8 cellular contexts compared by ENCODE assay signal in the genomic region with DNA sequence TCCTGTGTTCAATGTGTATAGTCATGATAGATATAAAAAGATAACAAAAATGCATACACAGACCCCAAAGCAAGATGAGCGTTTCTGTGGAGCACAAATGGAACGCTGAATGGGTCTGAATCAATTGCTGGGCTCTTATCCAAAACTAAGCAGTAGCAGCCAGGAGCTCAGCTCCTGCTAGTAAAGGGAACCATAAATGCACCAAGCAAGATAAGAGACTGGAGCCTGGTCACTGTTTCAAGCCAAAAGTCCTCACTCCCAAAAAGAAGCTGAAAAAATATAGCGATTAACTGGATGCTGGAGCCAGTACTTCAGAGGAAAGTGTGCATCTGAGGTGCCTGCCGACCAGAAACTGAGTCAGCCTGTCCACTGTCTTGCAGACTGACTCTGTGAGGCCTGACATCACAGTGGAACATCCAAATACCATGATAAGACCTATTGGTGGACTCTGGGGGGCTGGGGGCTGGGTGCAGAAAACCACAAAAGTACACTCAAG.
DNase-seq lines count a peak whose midpoint lies in the region; ATAC-seq and TF ChIP-seq lines count a peak whose summit lies in the region.
"Had no signal": no experiment of that assay in that cellular context is flagged by ENCODE, and none has a peak within 500 bp of the region (broad histone marks: within the 10 kb centered on the region; RNA-seq: fewer than 3 reads in every experiment).

No MANE protein-coding gene starts in this region.

- no peak overlapping the region for H3K4me3 ChIP-seq in HEK293 (ENCODE audit: low read depth, low read length)
- no peak overlapping the region for H3K4me3 ChIP-seq in osteoblast (ENCODE audit: insufficient read depth, low read length)
- H3K4me3 ChIP-seq in vagina = no peak overlapping the region

- no peak overlapping the region for H3K4me3 Mint-ChIP-seq in T-cell

- H3K27ac Mint-ChIP-seq in T-cell = peak overlapping the region; percentile 48 to 61

- POLR2A ChIA-PET in HEK293 (lab: Yijun Ruan, JAX) (no interaction called here), T-cell (lab: Charles Lee) (interaction anchor here in 1 of 2 donors (0.6 kb wide), 1 partner anchor 37 kb away, joined by 3 read pairs; no protein-coding TSS in a partner anchor)

- peaks cover 59 to 82% (median 63%) of the 10 kb centered on the region in 3 donors for H3K4me1 Mint-ChIP-seq in T-cell

- intact Hi-C loops in vagina (cut with DNase I) = no loop called here

- H3K9me3 Mint-ChIP-seq in T-cell = peaks cover 0 to 6% (median 4%) of the 10 kb centered on the region in 3 donors

- H3K79me2 ChIP-seq in osteoblast (ENCODE audit: insufficient read depth, low read length) = no peaks in the 10 kb centered on the region

- TF ChIP-seq CTCF in HEK293 (tag by site-specific recombination; IDR thresholded peaks at IDR 0.05) = no peak
- no peak for TF ChIP-seq CTCF in osteoblast (IDR thresholded peaks at IDR 0.05; ENCODE audit: extremely low read depth, low read depth, low read length)
- no peak for TF ChIP-seq CTCF in vagina (IDR thresholded peaks at IDR 0.05)

- H4K20me1 ChIP-seq in osteoblast (ENCODE audit: insufficient read depth, low read length) = no peaks in the 10 kb centered on the region

- H3K27me3 Mint-ChIP-seq in T-cell = no peaks in the 10 kb centered on the region

- H3K4me1 ChIP-seq in HEK293 (ENCODE audit: control insufficient read depth, insufficient read depth, low read length) = peaks cover 7% of the 10 kb centered on the region; the same call in 1 of the 2 replicates
- no peaks in the 10 kb centered on the region for H3K4me1 ChIP-seq in osteoblast (ENCODE audit: insufficient read depth, low read length)
- H3K4me1 ChIP-seq in vagina = peaks cover 16% of the 10 kb centered on the region

- DNase-seq in T-cell = no peak
- DNase-seq in activated T-helper 9 cell treated with anti-CD3 and anti-CD28 coated beads, Interleukin-2, amount 50 U/mL, for 16 hours (ENCODE audit: low read depth) = peak; percentile 7
- peak; percentile 50 for DNase-seq in stimulated activated CD4-positive, alpha-beta T cell treated with anti-CD3 and anti-CD28 coated beads, Interleukin-4, amount 100 ng/mL, for 24 hours
- no peak for DNase-seq in osteoblast (ENCODE audit: insufficient read length, low spot score, missing footprints)
- DNase-seq in 8988T = no peak
- DNase-seq in vagina (ENCODE audit: extremely low spot score in 2 of 2) = no peak
- DNase-seq: DMS 273 treated with DMSO at 0.1 percent for 48 hours had no signal

- ATAC-seq in T-cell (replicated peaks in 1 of 4) = peak in 1 of 4 experiments; percentile 30

- CTCF ChIA-PET in HEK293 (lab: Yijun Ruan, JAX) (no interaction called here), T-cell (lab: Charles Lee) (interaction anchor here in 1 of 2 donors (1.6 kb wide), 1 partner anchor 61 kb away, joined by 5 read pairs; no protein-coding TSS in a partner anchor)

- H3K36me3 ChIP-seq in HEK293 (ENCODE audit: control insufficient read depth in 2 of 2, insufficient read depth in 1 of 2, low read length in 2 of 2) = no peaks in the 10 kb centered on the region
- no peaks in the 10 kb centered on the region for H3K36me3 ChIP-seq in osteoblast (ENCODE audit: insufficient read depth, low read length)
- no peaks in the 10 kb centered on the region for H3K36me3 ChIP-seq in vagina

- peaks cover 59% of the 10 kb centered on the region for H3K36me3 Mint-ChIP-seq in T-cell

- no peak overlapping the region for H3K4me2 ChIP-seq in osteoblast (ENCODE audit: insufficient read depth, low read length)

- no peak for TF ChIP-seq POLR2A in vagina (IDR thresholded peaks at IDR 0.05)

- no peak overlapping the region for H2AFZ ChIP-seq in osteoblast (ENCODE audit: low read length)

- H3K27ac ChIP-seq in HEK293 (ENCODE audit: extremely low read depth, low read depth, low read length) (no peak overlapping the region), osteoblast (ENCODE audit: low read depth, low read length) (no peak overlapping the region), vagina (no peak overlapping the region)

- H3K27me3 ChIP-seq in osteoblast (ENCODE audit: insufficient read depth, low read length) = no peaks in the 10 kb centered on the region
- no peaks in the 10 kb centered on the region for H3K27me3 ChIP-seq in vagina

- H3K9me3 ChIP-seq in HEK293 (ENCODE audit: control insufficient read depth, insufficient read depth, low read depth, low read length) (no peaks in the 10 kb centered on the region), osteoblast (ENCODE audit: low read depth, low read length) (no peaks in the 10 kb centered on the region), vagina (no peaks in the 10 kb centered on the region)

TF ChIP-seq in HEK293, 187 proteins besides CTCF, POLR2A, EP300 and RAD21 (continues in another document):
- peak; percentile 73; the same call in 1 of the 2 replicates for TF ChIP-seq ZSCAN30 (tag by site-specific recombination; IDR thresholded peaks at IDR 0.05)
- TF ChIP-seq, protein P1, sequence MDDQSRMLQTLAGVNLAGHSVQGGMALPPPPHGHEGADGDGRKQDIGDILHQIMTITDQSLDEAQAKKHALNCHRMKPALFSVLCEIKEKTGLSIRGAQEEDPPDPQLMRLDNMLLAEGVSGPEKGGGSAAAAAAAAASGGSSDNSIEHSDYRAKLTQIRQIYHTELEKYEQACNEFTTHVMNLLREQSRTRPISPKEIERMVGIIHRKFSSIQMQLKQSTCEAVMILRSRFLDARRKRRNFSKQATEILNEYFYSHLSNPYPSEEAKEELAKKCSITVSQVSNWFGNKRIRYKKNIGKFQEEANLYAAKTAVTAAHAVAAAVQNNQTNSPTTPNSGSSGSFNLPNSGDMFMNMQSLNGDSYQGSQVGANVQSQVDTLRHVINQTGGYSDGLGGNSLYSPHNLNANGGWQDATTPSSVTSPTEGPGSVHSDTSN (CRISPR knock-in tag; IDR thresholded peaks at IDR 0.05) = no peak
- no peak for TF ChIP-seq ZNF501 (tag by site-specific recombination; IDR thresholded peaks at IDR 0.05)
- no peak for TF ChIP-seq ZNF16 (tag by site-specific recombination; IDR thresholded peaks at IDR 0.05; ENCODE audit: low read depth)
- no peak for TF ChIP-seq ZNF626 (tag by site-specific recombination; IDR thresholded peaks at IDR 0.05)
- TF ChIP-seq, protein P2, sequence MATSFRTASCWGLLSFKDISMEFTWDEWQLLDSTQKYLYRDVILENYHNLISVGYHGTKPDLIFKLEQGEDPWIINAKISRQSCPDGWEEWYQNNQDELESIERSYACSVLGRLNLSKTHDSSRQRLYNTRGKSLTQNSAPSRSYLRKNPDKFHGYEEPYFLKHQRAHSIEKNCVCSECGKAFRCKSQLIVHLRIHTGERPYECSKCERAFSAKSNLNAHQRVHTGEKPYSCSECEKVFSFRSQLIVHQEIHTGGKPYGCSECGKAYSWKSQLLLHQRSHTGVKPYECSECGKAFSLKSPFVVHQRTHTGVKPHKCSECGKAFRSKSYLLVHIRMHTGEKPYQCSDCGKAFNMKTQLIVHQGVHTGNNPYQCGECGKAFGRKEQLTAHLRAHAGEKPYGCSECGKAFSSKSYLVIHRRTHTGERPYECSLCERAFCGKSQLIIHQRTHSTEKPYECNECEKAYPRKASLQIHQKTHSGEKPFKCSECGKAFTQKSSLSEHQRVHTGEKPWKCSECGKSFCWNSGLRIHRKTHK (tag by site-specific recombination; IDR thresholded peaks at IDR 0.05) = no peak
- TF ChIP-seq, protein P3, sequence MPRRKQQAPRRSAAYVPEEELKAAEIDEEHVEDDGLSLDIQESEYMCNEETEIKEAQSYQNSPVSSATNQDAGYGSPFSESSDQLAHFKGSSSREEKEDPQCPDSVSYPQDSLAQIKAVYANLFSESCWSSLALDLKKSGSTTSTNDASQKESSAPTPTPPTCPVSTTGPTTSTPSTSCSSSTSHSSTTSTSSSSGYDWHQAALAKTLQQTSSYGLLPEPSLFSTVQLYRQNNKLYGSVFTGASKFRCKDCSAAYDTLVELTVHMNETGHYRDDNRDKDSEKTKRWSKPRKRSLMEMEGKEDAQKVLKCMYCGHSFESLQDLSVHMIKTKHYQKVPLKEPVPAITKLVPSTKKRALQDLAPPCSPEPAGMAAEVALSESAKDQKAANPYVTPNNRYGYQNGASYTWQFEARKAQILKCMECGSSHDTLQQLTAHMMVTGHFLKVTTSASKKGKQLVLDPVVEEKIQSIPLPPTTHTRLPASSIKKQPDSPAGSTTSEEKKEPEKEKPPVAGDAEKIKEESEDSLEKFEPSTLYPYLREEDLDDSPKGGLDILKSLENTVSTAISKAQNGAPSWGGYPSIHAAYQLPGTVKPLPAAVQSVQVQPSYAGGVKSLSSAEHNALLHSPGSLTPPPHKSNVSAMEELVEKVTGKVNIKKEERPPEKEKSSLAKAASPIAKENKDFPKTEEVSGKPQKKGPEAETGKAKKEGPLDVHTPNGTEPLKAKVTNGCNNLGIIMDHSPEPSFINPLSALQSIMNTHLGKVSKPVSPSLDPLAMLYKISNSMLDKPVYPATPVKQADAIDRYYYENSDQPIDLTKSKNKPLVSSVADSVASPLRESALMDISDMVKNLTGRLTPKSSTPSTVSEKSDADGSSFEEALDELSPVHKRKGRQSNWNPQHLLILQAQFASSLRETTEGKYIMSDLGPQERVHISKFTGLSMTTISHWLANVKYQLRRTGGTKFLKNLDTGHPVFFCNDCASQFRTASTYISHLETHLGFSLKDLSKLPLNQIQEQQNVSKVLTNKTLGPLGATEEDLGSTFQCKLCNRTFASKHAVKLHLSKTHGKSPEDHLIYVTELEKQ (tag by site-specific recombination; IDR thresholded peaks at IDR 0.05; ENCODE audit: borderline replicate concordance) = no peak
- TF ChIP-seq ZNF571 (tag by site-specific recombination; IDR thresholded peaks at IDR 0.05) = no peak
- TF ChIP-seq GLIS2 (tag by site-specific recombination; IDR thresholded peaks at IDR 0.05) = no peak
- TF ChIP-seq, protein P4, sequence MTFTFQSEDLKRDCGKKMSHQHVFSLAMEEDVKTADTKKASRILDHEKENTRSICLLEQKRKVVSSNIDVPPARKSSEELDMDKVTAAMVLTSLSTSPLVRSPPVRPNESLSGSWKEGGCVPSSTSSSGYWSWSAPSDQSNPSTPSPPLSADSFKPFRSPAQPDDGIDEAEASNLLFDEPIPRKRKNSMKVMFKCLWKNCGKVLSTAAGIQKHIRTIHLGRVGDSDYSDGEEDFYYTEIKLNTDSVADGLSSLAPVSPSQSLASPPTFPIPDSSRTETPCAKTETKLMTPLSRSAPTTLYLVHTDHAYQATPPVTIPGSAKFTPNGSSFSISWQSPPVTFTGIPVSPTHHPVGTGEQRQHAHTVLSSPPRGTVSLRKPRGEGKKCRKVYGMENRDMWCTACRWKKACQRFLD (tag by site-specific recombination; IDR thresholded peaks at IDR 0.05) = no peak
- TF ChIP-seq ZNF335 (tag by site-specific recombination; conservative IDR thresholded peaks at IDR 0.05) = no peak

Comparison
In these comparisons a context has a peak if more than half of its experiments do, and no peak if none do; other contexts are left out.
1. DNase-seq: peak in activated T-helper 9 cell treated with anti-CD3 and anti-CD28 coated beads, Interleukin-2, amount 50 U/mL, for 16 hours (single experiment) and stimulated activated CD4-positive, alpha-beta T cell treated with anti-CD3 and anti-CD28 coated beads, Interleukin-4, amount 100 ng/mL, for 24 hours (single experiment); none in T-cell (0 of 34), osteoblast (single experiment), 8988T (single experiment) and vagina (0 of 2).